8 cellular contexts compared by ENCODE assay signal in genomic region chr9:26975728-26976707, GRCh38. TPM values are rescaled to one million over a fixed set of nuclear protein-coding genes. Genes with fewer than 3 reads are reported as not detected.
DNase-seq lines count a peak whose midpoint lies in the region; ATAC-seq and TF ChIP-seq lines count a peak whose summit lies in the region.

No MANE protein-coding gene starts in this region.

- no peak for TF ChIP-seq POLR2A in adrenal gland (IDR thresholded peaks at IDR 0.05)

- H3K9me3 ChIP-seq in adrenal gland (replicated peaks in 1 of 3) (no peaks in the 10 kb centered on the region), iPS-18a (ENCODE audit: control insufficient read depth, low read depth, low read length) (no peaks in the 10 kb centered on the region)

- no peak overlapping the region for H3K4me3 ChIP-seq in adrenal gland
- H3K4me3 ChIP-seq in iPS-18a (ENCODE audit: low read length): peak overlapping the region; percentile 12

- TF ChIP-seq CTCF in adrenal gland (IDR thresholded peaks at IDR 0.05): peak; percentile 32 to 75 (median 66)

- ATAC-seq in GM21447 (IDR thresholded peaks at IDR 0.05; ENCODE audit: unreplicated experiment): no peak
- no peak for ATAC-seq in GM18498 (IDR thresholded peaks at IDR 0.05; ENCODE audit: unreplicated experiment)

- no peak overlapping the region for H3K4me3 Mint-ChIP-seq in activated T-cell treated with anti-CD3 and anti-CD28 coated beads, Interleukin-2, amount 50 U/mL, for 24 hours

- H3K27ac ChIP-seq in adrenal gland (no peak overlapping the region), iPS-18a (ENCODE audit: low read length) (peak overlapping the region; percentile 79)

- H3K9ac ChIP-seq in iPS-18a (ENCODE audit: low read length): peak overlapping the region; percentile 57

- no peaks in the 10 kb centered on the region for H3K4me1 Mint-ChIP-seq in activated T-cell treated with anti-CD3 and anti-CD28 coated beads, Interleukin-2, amount 50 U/mL, for 24 hours (ENCODE audit: low read depth)

- intact Hi-C loops in adrenal gland (cut with DNase I): loop anchor here (10.0 kb wide), 2 partner anchors 91 to 231 kb away; no protein-coding TSS in a partner anchor

- no peak overlapping the region for H3K27ac Mint-ChIP-seq in activated T-cell treated with anti-CD3 and anti-CD28 coated beads, Interleukin-2, amount 50 U/mL, for 24 hours

- H3K4me1 ChIP-seq in adrenal gland (replicated peaks in 1 of 2) (no peaks in the 10 kb centered on the region), iPS-18a (ENCODE audit: control insufficient read depth, low read depth, low read length) (peaks cover 26% of the 10 kb centered on the region)

- peak; percentile 65 for DNase-seq in CD1c-positive myeloid dendritic cell (ENCODE audit: extremely low spot score)
- DNase-seq in HT-29 (ENCODE audit: low spot score): peak; percentile 81
- DNase-seq in adrenal gland: peak; percentile 25 to 74 (median 43)
- no peak for DNase-seq in activated T-cell treated with anti-CD3 and anti-CD28 coated beads, Interleukin-2, amount 50 U/mL, for 24 hours
- DNase-seq in DMS153 treated with DMSO at 0.1 percent for 48 hours (lab: John Stamatoyannopoulos, UW; ENCODE audit: unreplicated experiment): no peak

- H3K27me3 ChIP-seq in adrenal gland: no peaks in the 10 kb centered on the region
- no peaks in the 10 kb centered on the region for H3K27me3 ChIP-seq in iPS-18a (ENCODE audit: control insufficient read depth, insufficient read depth, low read length)

- H3K36me3 ChIP-seq in adrenal gland (replicated peaks in 1 of 2) (peaks cover 0 to 4% of the 10 kb centered on the region in 2 donors), iPS-18a (ENCODE audit: control insufficient read depth, low read depth, low read length) (no peaks in the 10 kb centered on the region)

- H3K36me3 Mint-ChIP-seq in activated T-cell treated with anti-CD3 and anti-CD28 coated beads, Interleukin-2, amount 50 U/mL, for 24 hours (ENCODE audit: low read depth): peaks cover 9% of the 10 kb centered on the region

- no peaks in the 10 kb centered on the region for H3K27me3 Mint-ChIP-seq in activated T-cell treated with anti-CD3 and anti-CD28 coated beads, Interleukin-2, amount 50 U/mL, for 24 hours

- WGBS in adrenal gland, 4 donors: 83 to 89% (median 86%) methylated on average over 18 of the region's 18 CpGs

- no peaks in the 10 kb centered on the region for H3K9me3 Mint-ChIP-seq in activated T-cell treated with anti-CD3 and anti-CD28 coated beads, Interleukin-2, amount 50 U/mL, for 24 hours

RNA-seq across cellular contexts. Expression of gene IFT74, which starts 19.8 kb away (rescaled TPM):
- total RNA-seq in HT-29 (2014; rRNA removed; shearing (Covaris generic)): 4.0 and 4.7 TPM in 2 replicates
- 10 to 100 TPM; 12.1 to 24.7 (median 18.7) TPM for total RNA-seq in adrenal gland
- 10 to 100 TPM; 15.1 to 29.8 (median 18.5) TPM for polyA plus RNA-seq in adrenal gland

RNA-seq across cellular contexts. Expression of gene PLAA, which starts 29.0 kb away (rescaled TPM):
- 25.7 and 28.4 TPM in 2 replicates for total RNA-seq in HT-29 (2014; rRNA removed; shearing (Covaris generic))
- 10 to 100 TPM; 30.9 to 89.8 (median 40.8) TPM for total RNA-seq in adrenal gland
- polyA plus RNA-seq in adrenal gland: 10 to 100 TPM; 12.8 to 62.2 (median 13.6) TPM

RNA-seq across cellular contexts. Expression of gene LRRC19, which starts 29.5 kb away (rescaled TPM):
- total RNA-seq in HT-29 (2014; rRNA removed; shearing (Covaris generic)): 0.08 TPM in 1 of 2 replicates, not detected in the other
- total RNA-seq in adrenal gland: not detected
- not detected for polyA plus RNA-seq in adrenal gland

Comparison
In these comparisons a context has a peak if more than half of its experiments do, and no peak if none do; other contexts are left out.
1. DNase-seq: peak in CD1c-positive myeloid dendritic cell (single experiment), HT-29 (single experiment) and adrenal gland (7 of 7); none in activated T-cell treated with anti-CD3 and anti-CD28 coated beads, Interleukin-2, amount 50 U/mL, for 24 hours (single experiment) and DMS153 treated with DMSO at 0.1 percent for 48 hours (single experiment).